Comparison of ENCODE assay signal across 1 cellular context in genomic region chr10:110206988-110207804, GRCh38.
A peak's percentile ranks its signal among the peaks of the same experiment; 100 is the strongest.
TF ChIP-seq lines count a peak whose summit lies in the region.

TSS of gene MXI1 (plus strand) at chr10:110207605. CDS start at chr10:110207809, 204 bp downstream.

TF ChIP-seq in HEK293, 187 proteins besides CTCF, POLR2A, EP300 and RAD21 (continued from another document and continues in another):
- TF ChIP-seq ZNF174 (tag by site-specific recombination; IDR thresholded peaks at IDR 0.05) (no peak), PRDM2 (tag by site-specific recombination; IDR thresholded peaks at IDR 0.05; ENCODE audit: borderline replicate concordance) (no peak), ZNF221 (tag by site-specific recombination; IDR thresholded peaks at IDR 0.05; ENCODE audit: borderline replicate concordance) (no peak), ZNF155 (tag by site-specific recombination; IDR thresholded peaks at IDR 0.05) (no peak), ZNF48 (tag by site-specific recombination; IDR thresholded peaks at IDR 0.05) (no peak), ZNF777 (tag by site-specific recombination; IDR thresholded peaks at IDR 0.05; ENCODE audit: borderline replicate concordance) (no peak), HOXD13 (CRISPR knock-in tag; IDR thresholded peaks at IDR 0.05; ENCODE audit: borderline replicate concordance) (no peak), ZNF561 (tag by site-specific recombination; IDR thresholded peaks at IDR 0.05; ENCODE audit: borderline replicate concordance) (peak; percentile 72; the same call in 1 of the 2 replicates), YY1 (tag by site-specific recombination; IDR thresholded peaks at IDR 0.05) (peak; percentile 75), TCF7L2 (IDR thresholded peaks at IDR 0.05; ENCODE audit: borderline replicate concordance, low read depth, low read length) (no peak), ZNF449 (tag by site-specific recombination; IDR thresholded peaks at IDR 0.05) (no peak), ZNF398 (tag by site-specific recombination; IDR thresholded peaks at IDR 0.05) (no peak), REST (tag by site-specific recombination; IDR thresholded peaks at IDR 0.05) (no peak), ZNF341 (tag by site-specific recombination; IDR thresholded peaks at IDR 0.05; ENCODE audit: low read depth) (0 out of 2 replicates have a peak, but pooled peaks have one; percentile 10), SALL2 (tag by site-specific recombination; IDR thresholded peaks at IDR 0.05; ENCODE audit: borderline replicate concordance) (no peak), GLIS1 (tag by site-specific recombination; IDR thresholded peaks at IDR 0.05) (peak; percentile 72), ZFP37 (tag by site-specific recombination; IDR thresholded peaks at IDR 0.05) (peak; percentile 53), ZBTB1 (tag by site-specific recombination; IDR thresholded peaks at IDR 0.05) (0 out of 2 replicates have a peak, but pooled peaks have one; percentile 53), ZNF76 (tag by site-specific recombination; IDR thresholded peaks at IDR 0.05; ENCODE audit: borderline replicate concordance, low read depth) (peak; percentile 84; the same call in 1 of the 2 replicates), ZSCAN30 (tag by site-specific recombination; IDR thresholded peaks at IDR 0.05) (peak; percentile 62; the same call in 1 of the 2 replicates), ZNF837 (tag by site-specific recombination; IDR thresholded peaks at IDR 0.05) (peak; percentile 92; the same call in 1 of the 2 replicates), KLF17 (tag by site-specific recombination; IDR thresholded peaks at IDR 0.05) (peak; percentile 97), EGR2 (tag by site-specific recombination; IDR thresholded peaks at IDR 0.05; ENCODE audit: low read depth) (no peak; the same call in 1 of the 2 replicates), ZNF747 (tag by site-specific recombination; IDR thresholded peaks at IDR 0.05) (no peak), ZNF513 (tag by site-specific recombination; IDR thresholded peaks at IDR 0.05) (no peak), GLI2 (tag by site-specific recombination; IDR thresholded peaks at IDR 0.05; ENCODE audit: borderline replicate concordance, low read depth) (no peak), KLF7 (tag by site-specific recombination; IDR thresholded peaks at IDR 0.05; ENCODE audit: borderline replicate concordance) (peak; percentile 61; the same call in 1 of the 2 replicates), ZNF510 (tag by site-specific recombination; IDR thresholded peaks at IDR 0.05; ENCODE audit: insufficient replicate concordance) (no peak), ZBTB17 (tag by site-specific recombination; IDR thresholded peaks at IDR 0.05) (peak; percentile 79), ZBTB48 (tag by site-specific recombination; IDR thresholded peaks at IDR 0.05) (peak; percentile 73), ZNF354C (tag by site-specific recombination; IDR thresholded peaks at IDR 0.05; ENCODE audit: borderline replicate concordance, low read depth) (no peak), ZBTB49 (tag by site-specific recombination; IDR thresholded peaks at IDR 0.05; ENCODE audit: low read depth) (no peak), ZNF23 (tag by site-specific recombination; IDR thresholded peaks at IDR 0.05; ENCODE audit: borderline replicate concordance) (no peak), ZNF10 (tag by site-specific recombination; IDR thresholded peaks at IDR 0.05) (0 out of 2 replicates have a peak, but pooled peaks have one; percentile 24), ZNF132 (tag by site-specific recombination; IDR thresholded peaks at IDR 0.05; ENCODE audit: borderline replicate concordance) (no peak), ZNF596 (tag by site-specific recombination; IDR thresholded peaks at IDR 0.05) (no peak), ZNF623 (tag by site-specific recombination; IDR thresholded peaks at IDR 0.05) (0 out of 2 replicates have a peak, but pooled peaks have one; percentile 22), ZNF133 (tag by site-specific recombination; IDR thresholded peaks at IDR 0.05) (no peak), ZNF645 (tag by site-specific recombination; IDR thresholded peaks at IDR 0.05) (no peak), ZNF701 (tag by site-specific recombination; IDR thresholded peaks at IDR 0.05) (no peak), ZNF140 (tag by site-specific recombination; IDR thresholded peaks at IDR 0.05) (no peak), MEIS1 (CRISPR knock-in tag; IDR thresholded peaks at IDR 0.05; ENCODE audit: borderline replicate concordance) (no peak), ZNF302 (tag by site-specific recombination; IDR thresholded peaks at IDR 0.05; ENCODE audit: low read depth) (no peak), ZNF214 (tag by site-specific recombination; IDR thresholded peaks at IDR 0.05; ENCODE audit: borderline replicate concordance) (no peak), ZNF335 (tag by site-specific recombination; conservative IDR thresholded peaks at IDR 0.05) (peak; percentile 98)
